23 cellular contexts compared by ENCODE assay signal in genomic region chr2:129008055-129008880, GRCh38.
DNase-seq lines count a peak whose midpoint lies in the region; ATAC-seq and TF ChIP-seq lines count a peak whose summit lies in the region.
"Had no signal": no experiment of that assay in that cellular context is flagged by ENCODE, and none has a peak within 500 bp of the region (broad histone marks: within the 10 kb centered on the region; RNA-seq: fewer than 3 reads in every experiment).

No MANE protein-coding gene starts in this region.

- H3K27ac Mint-ChIP-seq in naive thymus-derived CD8-positive, alpha-beta T cell: no peak overlapping the region
- H3K27ac Mint-ChIP-seq: CD8-positive, alpha-beta T cell had no signal

- no peak overlapping the region for H4K8ac ChIP-seq in trophoblast cell (ENCODE audit: low read depth, low read length)

- no peak overlapping the region for H2AK5ac ChIP-seq in trophoblast cell (ENCODE audit: low read length)

- no CpG with 5 or more reads among the region's 5 CpGs for WGBS in trophoblast cell (ENCODE audit: extremely low coverage, insufficient coverage, insufficient read length)

- H3K27ac ChIP-seq in foreskin keratinocyte (no peak overlapping the region), trophoblast cell (ENCODE audit: low read depth, low read length) (no peak overlapping the region)
- H3K27ac ChIP-seq: 22Rv1, KMS-11, SJCRH30 had no signal

- no peak overlapping the region for H2BK12ac ChIP-seq in trophoblast cell (ENCODE audit: low read length)

- H3K4me1 Mint-ChIP-seq in naive thymus-derived CD8-positive, alpha-beta T cell: peaks cover 0 to 1% (median 0%) of the 10 kb centered on the region in 4 donors

- H3K9ac ChIP-seq in trophoblast cell (ENCODE audit: low read length): no peak overlapping the region
- H3K9ac ChIP-seq: KMS-11 had no signal

- no peaks in the 10 kb centered on the region for H3K27me3 ChIP-seq in foreskin keratinocyte
- no peaks in the 10 kb centered on the region for H3K27me3 ChIP-seq in trophoblast cell (ENCODE audit: insufficient read depth, low read length)
- H3K27me3 ChIP-seq: SJCRH30 had no signal

- H3K79me2 ChIP-seq in trophoblast cell (ENCODE audit: control insufficient read depth, insufficient read depth, low read length, poor library complexity): no peaks in the 10 kb centered on the region

- no peak overlapping the region for H3K4ac ChIP-seq in trophoblast cell (ENCODE audit: low read depth, low read length)

- no peak overlapping the region for H3K4me2 ChIP-seq in trophoblast cell (ENCODE audit: low read length)
- H3K4me2 ChIP-seq: KMS-11 had no signal

- H3K36me3 Mint-ChIP-seq in naive thymus-derived CD8-positive, alpha-beta T cell: no peaks in the 10 kb centered on the region
- H3K36me3 Mint-ChIP-seq: CD8-positive, alpha-beta T cell had no signal

- no peak overlapping the region for H3K4me3 Mint-ChIP-seq in naive thymus-derived CD8-positive, alpha-beta T cell
- H3K4me3 Mint-ChIP-seq: CD8-positive, alpha-beta T cell had no signal

- DNase-seq in NCI-H2107 treated with DMSO at 0.1 percent for 48 hours (lab: John Stamatoyannopoulos, UW; ENCODE audit: unreplicated experiment): peak; percentile 34
- DNase-seq in NCI-H2107 (lab: John Stamatoyannopoulos, UW): no peak
- DNase-seq in astrocyte of the hippocampus (ENCODE audit: low read depth, low spot score): peak; percentile 43
- DNase-seq in foreskin keratinocyte: peak; percentile 49 to 73
- no peak for DNase-seq in trophoblast cell
- no peak for DNase-seq in naive thymus-derived CD8-positive, alpha-beta T cell
- DNase-seq: ACHN; C1 segment of cervical spinal cord; CD8-positive, alpha-beta T cell; DND-41; IMR-90; MV-4-11; NCI-H1105 treated with DMSO at 0.1 percent for 48 hours; NCI-H2081 treated with DMSO at 0.1 percent for 48 hours; NCI-H510A treated with DMSO at 0.1 percent for 48 hours; NCI-H774; SJCRH30 had no signal

- peaks cover 0 to 7% (median 0%) of the 10 kb centered on the region in 5 donors for H3K27me3 Mint-ChIP-seq in naive thymus-derived CD8-positive, alpha-beta T cell

- no peak overlapping the region for H3K18ac ChIP-seq in trophoblast cell (ENCODE audit: low read length)

- no peak overlapping the region for H2BK5ac ChIP-seq in trophoblast cell (ENCODE audit: low read depth, low read length, poor library complexity)

- H4K91ac ChIP-seq in trophoblast cell (ENCODE audit: low read depth, low read length): no peak overlapping the region

- no peak overlapping the region for H2AFZ ChIP-seq in trophoblast cell (ENCODE audit: insufficient read depth, low read length, poor library complexity)

- H3K79me1 ChIP-seq in trophoblast cell (ENCODE audit: low read length): no peaks in the 10 kb centered on the region

- POLR2A ChIA-PET in naive thymus-derived CD8-positive, alpha-beta T cell (lab: Charles Lee): no interaction called here

- no peaks in the 10 kb centered on the region for H3K9me3 ChIP-seq in trophoblast cell (ENCODE audit: insufficient read depth, low read depth, low read length)
- H3K9me3 ChIP-seq: SJCRH30 had no signal

- H3K4me3 ChIP-seq in trophoblast cell (ENCODE audit: low read depth, low read length): peak overlapping the region; percentile 26
- H3K4me3 ChIP-seq: SJCRH30 had no signal

- H3K4me1 ChIP-seq in foreskin keratinocyte (peaks cover 5% of the 10 kb centered on the region), trophoblast cell (ENCODE audit: control insufficient read depth in 1 of 2, insufficient read depth in 2 of 2, low read length in 2 of 2) (no peaks in the 10 kb centered on the region)
- H3K4me1 ChIP-seq: SJCRH30 had no signal

- no peak overlapping the region for H4K12ac ChIP-seq in trophoblast cell (ENCODE audit: low read depth, low read length)

- H3K14ac ChIP-seq in trophoblast cell (ENCODE audit: low read length): no peak overlapping the region

- H3K9me3 Mint-ChIP-seq in naive thymus-derived CD8-positive, alpha-beta T cell: no peaks in the 10 kb centered on the region
- H3K9me3 Mint-ChIP-seq: CD8-positive, alpha-beta T cell had no signal

- H3K23ac ChIP-seq in trophoblast cell (ENCODE audit: low read length): no peak overlapping the region

- ATAC-seq in foreskin keratinocyte: peak; percentile 94
- no peak for ATAC-seq in naive thymus-derived CD8-positive, alpha-beta T cell
- ATAC-seq in HG03097 (IDR thresholded peaks at IDR 0.05; ENCODE audit: low FRiP score, unreplicated experiment): no peak
- no peak for ATAC-seq in GM19467 (IDR thresholded peaks at IDR 0.05; ENCODE audit: unreplicated experiment)
- ATAC-seq: CD8-positive, alpha-beta T cell; HCT116; Panc1 had no signal

- no peak for TF ChIP-seq CTCF in foreskin keratinocyte (conservative IDR thresholded peaks at IDR 0.05)

- no peak overlapping the region for H2BK120ac ChIP-seq in trophoblast cell (ENCODE audit: insufficient read depth, low read length, poor library complexity)

- no peaks in the 10 kb centered on the region for H3K36me3 ChIP-seq in trophoblast cell (ENCODE audit: control insufficient read depth in 1 of 2, insufficient read depth in 2 of 2, low read length in 2 of 2)
- H3K36me3 ChIP-seq: SJCRH30 had no signal

Comparison
In these comparisons a context has a peak if more than half of its experiments do, and no peak if none do; other contexts are left out.
1. DNase-seq: peak in NCI-H2107 treated with DMSO at 0.1 percent for 48 hours (single experiment), astrocyte of the hippocampus (single experiment) and foreskin keratinocyte (2 of 2); none in NCI-H2107 (single experiment), trophoblast cell (0 of 2) and naive thymus-derived CD8-positive, alpha-beta T cell (0 of 10).